Comparison of ENCODE assay signal across 29 cellular contexts in genomic region chr1:156690673-156691032, GRCh38. TPM values are rescaled to one million over a fixed set of nuclear protein-coding genes. Genes with fewer than 3 reads are reported as not detected.
DNase-seq lines count a peak whose midpoint lies in the region; ATAC-seq and TF ChIP-seq lines count a peak whose summit lies in the region.
"Had no signal": no experiment of that assay in that cellular context is flagged by ENCODE, and none has a peak within 500 bp of the region (broad histone marks: within the 10 kb centered on the region; RNA-seq: fewer than 3 reads in every experiment).

No MANE protein-coding gene starts in this region.

- H3K27me3 ChIP-seq in iPS-15b (ENCODE audit: control insufficient read depth, insufficient read depth, low read length), result no peaks in the 10 kb centered on the region

- H3K9me3 Mint-ChIP-seq in WTC11 (no peaks in the 10 kb centered on the region), osteocyte (ENCODE audit: unreplicated experiment) (no peaks in the 10 kb centered on the region)
- H3K9me3 Mint-ChIP-seq: activated naive CD4-positive, alpha-beta T cell treated with anti-CD3 and anti-CD28 coated beads, Interleukin-2, amount 50 U/mL, for 72 hours; activated T-helper 17 cell treated with anti-CD3 and anti-CD28 coated beads, Interleukin-2, amount 50 U/mL, for 72 hours; central memory CD8-positive, alpha-beta T cell had no signal

- peak overlapping the region; percentile 74 for H3K4me3 Mint-ChIP-seq in WTC11
- no peak overlapping the region for H3K4me3 Mint-ChIP-seq in osteocyte (ENCODE audit: unreplicated experiment)
- H3K4me3 Mint-ChIP-seq: activated T-helper 17 cell treated with anti-CD3 and anti-CD28 coated beads, Interleukin-2, amount 50 U/mL, for 72 hours; central memory CD8-positive, alpha-beta T cell had no signal

- CTCF ChIA-PET in HEK293 (lab: Yijun Ruan, JAX) (interaction anchor here (0.6 to 21.1 kb wide), 23 partner anchors 14 to 496 kb away, joined by 3 to 579 read pairs (median 10); partner anchors contain the start of genes CRABP2, INSRR, ISG20L2 and METTL25B), WTC11 (lab: Charles Lee) (interaction anchor here (0.7 to 17.1 kb wide), 24 partner anchors 12 to 236 kb away, joined by 3 to 1553 read pairs (median 24); partner anchors contain the start of genes BCAN, CRABP2, HDGF and INSRR)

- no peak overlapping the region; the same call in 1 of the 2 replicates for H3K27ac ChIP-seq in HEK293 (ENCODE audit: extremely low read depth, low read depth, low read length)
- H3K27ac ChIP-seq: heart left ventricle, left ventricle myocardium inferior, psoas muscle, upper lobe of right lung had no signal

- no peaks in the 10 kb centered on the region for H3K9me3 ChIP-seq in HEK293 (ENCODE audit: control insufficient read depth, insufficient read depth, low read depth, low read length)
- no peaks in the 10 kb centered on the region for H3K9me3 ChIP-seq in iPS-15b (ENCODE audit: control insufficient read depth, insufficient read depth, low read length)
- H3K9me3 ChIP-seq: heart left ventricle, left ventricle myocardium inferior, mucosa of descending colon, psoas muscle, upper lobe of right lung had no signal

- no peaks in the 10 kb centered on the region for H3K36me3 ChIP-seq in HEK293 (ENCODE audit: control insufficient read depth in 2 of 2, insufficient read depth in 1 of 2, low read length in 2 of 2)
- H3K36me3 ChIP-seq in iPS-15b (ENCODE audit: control insufficient read depth, insufficient read depth, low read length), result no peaks in the 10 kb centered on the region
- H3K36me3 ChIP-seq: heart left ventricle, left ventricle myocardium inferior, upper lobe of right lung had no signal

- H3K27me3 Mint-ChIP-seq in WTC11 (ENCODE audit: low read depth) (peaks cover 7% of the 10 kb centered on the region; the same call in 1 of the 2 replicates), osteocyte (ENCODE audit: unreplicated experiment) (peaks cover 3% of the 10 kb centered on the region)

- peaks cover 16% of the 10 kb centered on the region for H3K4me1 ChIP-seq in HEK293 (ENCODE audit: control insufficient read depth, insufficient read depth, low read length)
- peaks cover 37% of the 10 kb centered on the region for H3K4me1 ChIP-seq in iPS-15b (ENCODE audit: control insufficient read depth, insufficient read depth, low read length)

- DNase-seq in WTC11 (ENCODE audit: low spot score), result no peak
- no peak for DNase-seq in osteocyte (ENCODE audit: extremely low spot score, unreplicated experiment)
- no peak for DNase-seq in KG1 (lab: John Stamatoyannopoulos, UW)
- no peak for DNase-seq in GM03348 (ENCODE audit: low spot score)
- DNase-seq in NCI-H345 (lab: John Stamatoyannopoulos, UW), result no peak
- DNase-seq: activated CD4-positive, alpha-beta T cell treated with anti-CD3 and anti-CD28 coated beads, Interleukin-2, amount 50 U/mL, for 48 hours; activated CD4-positive, CD25-positive, alpha-beta regulatory T cell; activated CD8-positive, alpha-beta memory T cell treated with anti-CD3 and anti-CD28 coated beads, Interleukin-2, amount 50 U/mL, for 4 hours; anterior cingulate cortex; C1 segment of cervical spinal cord; Calu3; H9; IMR-90; left ventricle myocardium inferior; mucosa of descending colon; NCI-H2029 treated with DMSO at 0.1 percent for 48 hours; NCI-H774; psoas muscle; upper lobe of right lung had no signal

- H3K9ac ChIP-seq in iPS-15b (ENCODE audit: low read depth, low read length), result peak overlapping the region; percentile 32

- no peak overlapping the region for H3K27ac Mint-ChIP-seq in WTC11
- H3K27ac Mint-ChIP-seq in osteocyte (ENCODE audit: unreplicated experiment), result peak overlapping the region; percentile 86
- H3K27ac Mint-ChIP-seq: activated naive CD4-positive, alpha-beta T cell treated with anti-CD3 and anti-CD28 coated beads, Interleukin-2, amount 50 U/mL, for 72 hours; activated T-helper 17 cell treated with anti-CD3 and anti-CD28 coated beads, Interleukin-2, amount 50 U/mL, for 72 hours had no signal

- TF ChIP-seq CTCF in HEK293 (tag by site-specific recombination; IDR thresholded peaks at IDR 0.05) (no peak), WTC11 (IDR thresholded peaks at IDR 0.05) (no peak), osteocyte (IDR thresholded peaks at IDR 0.05) (no peak)

- H3K36me3 Mint-ChIP-seq in WTC11 (no peaks in the 10 kb centered on the region), osteocyte (ENCODE audit: unreplicated experiment) (no peaks in the 10 kb centered on the region)
- H3K36me3 Mint-ChIP-seq: activated naive CD4-positive, alpha-beta T cell treated with anti-CD3 and anti-CD28 coated beads, Interleukin-2, amount 50 U/mL, for 72 hours had no signal

- ATAC-seq in WTC11, result no peak
- ATAC-seq: activated naive CD4-positive, alpha-beta T cell treated with anti-CD3 and anti-CD28 coated beads, Interleukin-2, amount 50 U/mL, for 72 hours; activated T-helper 17 cell treated with anti-CD3 and anti-CD28 coated beads, Interleukin-2, amount 50 U/mL, for 72 hours; mucosa of descending colon; Right ventricle myocardium inferior; upper lobe of right lung had no signal

- POLR2A ChIA-PET in HEK293 (lab: Yijun Ruan, JAX) (interaction anchor here (1.3 to 3.9 kb wide), 7 partner anchors 14 to 50 kb away, joined by 3 to 44 read pairs (median 11); partner anchors contain the start of genes CRABP2, ISG20L2, METTL25B and MRPL24), WTC11 (lab: Charles Lee) (interaction anchor here (1.2 to 8.0 kb wide), 9 partner anchors 10 to 76 kb away, joined by 3 to 195 read pairs (median 6); partner anchors contain the start of genes CRABP2, HDGF, ISG20L2 and METTL25B)

- H3K4me1 Mint-ChIP-seq in WTC11 (peaks cover 59% of the 10 kb centered on the region), osteocyte (ENCODE audit: unreplicated experiment) (peaks cover 62% of the 10 kb centered on the region)

- no peak overlapping the region for H3K4me3 ChIP-seq in HEK293 (ENCODE audit: low read depth, low read length)
- H3K4me3 ChIP-seq in iPS-15b (ENCODE audit: low read depth, low read length), result peak overlapping the region; percentile 48
- H3K4me3 ChIP-seq: heart left ventricle, left ventricle myocardium inferior, mucosa of descending colon, upper lobe of right lung had no signal

TF ChIP-seq in HEK293, 187 proteins besides CTCF, POLR2A, EP300 and RAD21:
- TF ChIP-seq ZNF600 (tag by site-specific recombination; IDR thresholded peaks at IDR 0.05), result peak; percentile 89
- TF ChIP-seq ZNF202 (tag by site-specific recombination; IDR thresholded peaks at IDR 0.05; ENCODE audit: borderline replicate concordance), result no peak
TF ChIP-seq in HEK293: peak in this region for 1.

TF ChIP-seq in WTC11, 78 proteins besides CTCF, POLR2A, EP300 and RAD21:
- TF ChIP-seq NR1H2 (CRISPR knock-in tag; IDR thresholded peaks at IDR 0.05) (no peak), ZBTB43 (CRISPR knock-in tag; IDR thresholded peaks at IDR 0.05) (no peak), RORB (CRISPR knock-in tag; IDR thresholded peaks at IDR 0.05) (no peak), OVOL2 (CRISPR knock-in tag; IDR thresholded peaks at IDR 0.05; ENCODE audit: borderline replicate concordance) (no peak)

RNA-seq across cellular contexts. Expression of gene NES, which starts 13.4 kb away (rescaled TPM):
- 103 to 127 TPM (median 104 TPM) in 3 replicates for total RNA-seq in WTC11 (2021)
- 24.2 and 26.5 TPM in 2 replicates for total RNA-seq in osteocyte
- total RNA-seq: activated naive CD4-positive, alpha-beta T cell treated with anti-CD3 and anti-CD28 coated beads, Interleukin-2, amount 50 U/mL, for 72 hours had no signal

RNA-seq across cellular contexts. Expression of gene CRABP2, which starts 14.7 kb away (rescaled TPM):
- total RNA-seq in WTC11 (2021), result 135 to 195 TPM (median 186 TPM) in 3 replicates
- 144 and 146 TPM in 2 replicates for total RNA-seq in osteocyte
- total RNA-seq: dermis microvascular lymphatic vessel endothelial cell, Right ventricle myocardium inferior had no signal

RNA-seq across cellular contexts. Expression of gene METTL25B, which starts 37.6 kb away (rescaled TPM):
- 32.0 to 41.0 TPM (median 37.9 TPM) in 3 replicates for total RNA-seq in WTC11 (2021)
- 21.3 and 24.1 TPM in 2 replicates for total RNA-seq in osteocyte

RNA-seq across cellular contexts. Expression of gene ISG20L2, which starts 37.9 kb away (rescaled TPM):
- 37.2 to 43.8 TPM (median 42.2 TPM) in 3 replicates for total RNA-seq in WTC11 (2021)
- 33.0 and 37.7 TPM in 2 replicates for total RNA-seq in osteocyte

RNA-seq across cellular contexts. Expression of gene BCAN, which starts 48.7 kb away (rescaled TPM):
- total RNA-seq in WTC11 (2021), result 2.5 to 3.7 TPM (median 3.6 TPM) in 3 replicates
- total RNA-seq in osteocyte, result 0.29 and 0.43 TPM in 2 replicates
- total RNA-seq: activated naive CD4-positive, alpha-beta T cell treated with anti-CD3 and anti-CD28 coated beads, Interleukin-2, amount 50 U/mL, for 72 hours; activated T-helper 17 cell treated with anti-CD3 and anti-CD28 coated beads, Interleukin-2, amount 50 U/mL, for 72 hours; Calu3; Daoy; dermis microvascular lymphatic vessel endothelial cell; endothelial cell of umbilical vein; IMR-90; upper lobe of right lung had no signal
